In genomic region chr12:81120961-81121360, GRCh38 we compare ENCODE assay signal across 1 cellular context.
A peak's percentile ranks its signal among the peaks of the same experiment; 100 is the strongest.
TF ChIP-seq lines count a peak whose summit lies in the region.

No MANE protein-coding gene starts in this region.

TF ChIP-seq in HepG2, 621 proteins besides CTCF, POLR2A, EP300 and RAD21 (continued from another document):
- TF ChIP-seq TEAD3 (CRISPR knock-in tag; optimal IDR thresholded peaks at IDR 0.05; ENCODE audit: borderline replicate concordance) (peak; percentile 68), MXD4 (CRISPR knock-in tag; IDR thresholded peaks at IDR 0.05) (peak; percentile 45; the same call in 1 of the 2 replicates), FOXK2 (IDR thresholded peaks at IDR 0.05) (no peak), ZNF296 (CRISPR knock-in tag; conservative IDR thresholded peaks at IDR 0.05) (no peak), ZNF251 (CRISPR knock-in tag; IDR thresholded peaks at IDR 0.05) (no peak), RCOR2 (CRISPR knock-in tag; IDR thresholded peaks at IDR 0.05) (peak; percentile 75; the same call in 1 of the 2 replicates), ERF (CRISPR knock-in tag; IDR thresholded peaks at IDR 0.05) (no peak), TRIM22 (IDR thresholded peaks at IDR 0.05) (no peak), CEBPB (IDR thresholded peaks at IDR 0.05; ENCODE audit: borderline replicate concordance, low read depth, low read length) (peak; percentile 88), SRY (CRISPR knock-in tag; IDR thresholded peaks at IDR 0.05) (no peak), RARA (CRISPR knock-in tag; IDR thresholded peaks at IDR 0.05) (peak; percentile 79), ZNF260 (CRISPR knock-in tag; IDR thresholded peaks at IDR 0.05; ENCODE audit: borderline replicate concordance, low read depth) (no peak), CCDC6 (CRISPR knock-in tag; IDR thresholded peaks at IDR 0.05) (no peak), ZNF878 (CRISPR knock-in tag; IDR thresholded peaks at IDR 0.05) (no peak), GZF1 (CRISPR knock-in tag; IDR thresholded peaks at IDR 0.05) (no peak), FOXP4 (CRISPR knock-in tag; IDR thresholded peaks at IDR 0.05) (peak; percentile 73), HOMEZ (CRISPR knock-in tag; IDR thresholded peaks at IDR 0.05; ENCODE audit: low read depth) (peak; percentile 88; the same call in 1 of the 2 replicates), ZNF331 (CRISPR knock-in tag; IDR thresholded peaks at IDR 0.05) (peak; percentile 52; the same call in 1 of the 2 replicates), FOXO1 (CRISPR knock-in tag; IDR thresholded peaks at IDR 0.05) (peak; percentile 57; the same call in 1 of the 2 replicates), GABPB1 (CRISPR knock-in tag; IDR thresholded peaks at IDR 0.05) (no peak), ZNF143 (CRISPR knock-in tag; IDR thresholded peaks at IDR 0.05) (no peak), PPARG (CRISPR knock-in tag; conservative IDR thresholded peaks at IDR 0.05) (peak; percentile 76), CREB1 (IDR thresholded peaks at IDR 0.05) (no peak), CREB1 (CRISPR knock-in tag; IDR thresholded peaks at IDR 0.05) (peak; percentile 64), RERE (CRISPR knock-in tag; IDR thresholded peaks at IDR 0.05; ENCODE audit: low read depth) (no peak), HNF4A (CRISPR knock-in tag; IDR thresholded peaks at IDR 0.05) (peak; percentile 65), ARID3A (IDR thresholded peaks at IDR 0.05; ENCODE audit: low read depth, low read length) (peak; percentile 57), ZMAT3 (CRISPR knock-in tag; conservative IDR thresholded peaks at IDR 0.05) (no peak), STAG1 (CRISPR knock-in tag; IDR thresholded peaks at IDR 0.05) (no peak), ZNF512B (CRISPR knock-in tag; IDR thresholded peaks at IDR 0.05; ENCODE audit: borderline replicate concordance) (no peak), ZNF230 (CRISPR knock-in tag; IDR thresholded peaks at IDR 0.05) (no peak), ZNF629 (CRISPR knock-in tag; conservative IDR thresholded peaks at IDR 0.05) (no peak), REPIN1 (CRISPR knock-in tag; IDR thresholded peaks at IDR 0.05; ENCODE audit: borderline replicate concordance, low read depth) (peak; percentile 61; the same call in 1 of the 2 replicates), CREM (IDR thresholded peaks at IDR 0.05) (peak; percentile 73), CREM (CRISPR knock-in tag; IDR thresholded peaks at IDR 0.05) (no peak), NFIC (IDR thresholded peaks at IDR 0.05; ENCODE audit: low read length) (peak; percentile 75; the same call in 1 of the 2 replicates), MLX (CRISPR knock-in tag; IDR thresholded peaks at IDR 0.05) (peak; percentile 50; the same call in 1 of the 2 replicates)
